ENCODE assay signal across 1 cellular context in genomic region chr9:136671646-136672430, GRCh38.
TF ChIP-seq lines count a peak whose summit lies in the region.

No MANE protein-coding gene starts in this region.

TF ChIP-seq in K562, 482 proteins besides CTCF, POLR2A, EP300 and RAD21 (continued from another document and continues in another):
- TF ChIP-seq ATF6 (CRISPR knock-in tag; IDR thresholded peaks at IDR 0.05) (no peak), EZH2 (IDR thresholded peaks at IDR 0.05; ENCODE audit: borderline replicate concordance, low read depth, low read length) (no peak), NFIC (IDR thresholded peaks at IDR 0.05) (peak; percentile 23; the same call in 1 of the 2 replicates), ZNF586 (CRISPR knock-in tag; conservative IDR thresholded peaks at IDR 0.05) (no peak), HMBOX1 (IDR thresholded peaks at IDR 0.05) (no peak), CHD1 (IDR thresholded peaks at IDR 0.05; ENCODE audit: low read length) (no peak), ARID4B (CRISPR knock-in tag; IDR thresholded peaks at IDR 0.05) (peak; percentile 58; the same call in 1 of the 2 replicates), E2F5 (CRISPR knock-in tag; IDR thresholded peaks at IDR 0.05) (no peak), USF2 (CRISPR knock-in tag; IDR thresholded peaks at IDR 0.05) (no peak), ZNF316 (IDR thresholded peaks at IDR 0.05) (no peak), TAF9B (IDR thresholded peaks at IDR 0.05; ENCODE audit: partially characterized antibody) (no peak), BRCA1 (IDR thresholded peaks at IDR 0.05) (no peak), BRCA1 (CRISPR knock-in tag; IDR thresholded peaks at IDR 0.05) (no peak), ETS1 (conservative IDR thresholded peaks at IDR 0.05; ENCODE audit: control insufficient read depth, low read depth, low read length) (no peak), ZNF24 (IDR thresholded peaks at IDR 0.05) (no peak), MYBL2 (IDR thresholded peaks at IDR 0.05; ENCODE audit: low read depth) (no peak), MYBL2 (CRISPR knock-in tag; IDR thresholded peaks at IDR 0.05; ENCODE audit: borderline replicate concordance) (no peak), TRIM25 (IDR thresholded peaks at IDR 0.05; ENCODE audit: borderline replicate concordance) (no peak), NUFIP1 (IDR thresholded peaks at IDR 0.05; ENCODE audit: partially characterized antibody) (no peak), THAP7 (CRISPR knock-in tag; IDR thresholded peaks at IDR 0.05) (no peak), POLR3G (IDR thresholded peaks at IDR 0.05; ENCODE audit: extremely low read depth, insufficient read length, insufficient replicate concordance) (no peak), MIER1 (IDR thresholded peaks at IDR 0.05; ENCODE audit: low read depth) (no peak), SRSF9 (IDR thresholded peaks at IDR 0.05; ENCODE audit: borderline replicate concordance, low read depth, low read length) (no peak), CLOCK (CRISPR knock-in tag; IDR thresholded peaks at IDR 0.05; ENCODE audit: borderline replicate concordance) (no peak), ARID1B (IDR thresholded peaks at IDR 0.05) (no peak), XRCC3 (IDR thresholded peaks at IDR 0.05) (no peak), SREBF2 (CRISPR knock-in tag; IDR thresholded peaks at IDR 0.05) (no peak), CBFB (CRISPR knock-in tag; IDR thresholded peaks at IDR 0.05) (no peak), NBN (IDR thresholded peaks at IDR 0.05; ENCODE audit: low read depth) (no peak), HDAC6 (IDR thresholded peaks at IDR 0.05; ENCODE audit: low read depth, low read length) (no peak), FOXJ2 (tag; IDR thresholded peaks at IDR 0.05) (no peak), GATAD2A (IDR thresholded peaks at IDR 0.05) (0 out of 2 replicates have a peak, but pooled peaks have one; percentile 48), ZNF212 (CRISPR knock-in tag; IDR thresholded peaks at IDR 0.05) (no peak), HDAC2 (IDR thresholded peaks at IDR 0.05) (no peak), ZBTB7A (IDR thresholded peaks at IDR 0.05; ENCODE audit: borderline replicate concordance, control insufficient read depth, low read depth, low read length) (peak; percentile 98), FUS (optimal IDR thresholded peaks at IDR 0.05; ENCODE audit: low read depth, low read length) (no peak), CGGBP1 (CRISPR knock-in tag; IDR thresholded peaks at IDR 0.05) (no peak), NFYB (IDR thresholded peaks at IDR 0.05; ENCODE audit: extremely low read depth, insufficient read length) (no peak), YBX1 (IDR thresholded peaks at IDR 0.05) (no peak), ZNF280A (IDR thresholded peaks at IDR 0.05; ENCODE audit: low read depth, partially characterized antibody) (no peak), NFRKB (IDR thresholded peaks at IDR 0.05; ENCODE audit: low read depth) (no peak), NR2F6 (CRISPR knock-in tag; IDR thresholded peaks at IDR 0.05) (no peak), E2F1 (CRISPR knock-in tag; IDR thresholded peaks at IDR 0.05) (no peak), ZNF197 (CRISPR knock-in tag; IDR thresholded peaks at IDR 0.05; ENCODE audit: low read depth) (no peak), ATF3 (IDR thresholded peaks at IDR 0.05) (no peak), ATF3 (CRISPR knock-in tag; conservative IDR thresholded peaks at IDR 0.05) (no peak), STAT5B (CRISPR knock-in tag; IDR thresholded peaks at IDR 0.05) (no peak)
